In genomic region chr9:120944434-120945125, GRCh38 we compare ENCODE assay signal across 11 cellular contexts. TPM values are rescaled to one million over a fixed set of nuclear protein-coding genes. Genes with fewer than 3 reads are reported as not detected.
A peak's percentile ranks its signal among the peaks of the same experiment; 100 is the strongest.
DNase-seq lines count a peak whose midpoint lies in the region; ATAC-seq and TF ChIP-seq lines count a peak whose summit lies in the region.
"Had no signal": no experiment of that assay in that cellular context is flagged by ENCODE, and none has a peak within 500 bp of the region (broad histone marks: within the 10 kb centered on the region; RNA-seq: fewer than 3 reads in every experiment).

No MANE protein-coding gene starts in this region.

- H3K27ac ChIP-seq in HL-60 (replicated peaks): no peak overlapping the region
- no peak overlapping the region for H3K27ac ChIP-seq in PC-9
- no peak overlapping the region for H3K27ac ChIP-seq in right cardiac atrium (ENCODE audit: low read length)
- H3K27ac ChIP-seq: heart right ventricle had no signal

- H3K9me3 ChIP-seq in PC-9 (ENCODE audit: insufficient read depth, low read depth) (no peaks in the 10 kb centered on the region), right cardiac atrium (ENCODE audit: control insufficient read depth, low read length) (no peaks in the 10 kb centered on the region)
- H3K9me3 ChIP-seq: heart right ventricle had no signal

- H3K79me2 ChIP-seq in PC-9 (ENCODE audit: low read depth): no peaks in the 10 kb centered on the region

- H3K36me3 ChIP-seq in PC-9 (ENCODE audit: low read depth): no peaks in the 10 kb centered on the region
- H3K36me3 ChIP-seq: heart right ventricle had no signal

- ATAC-seq in GM18499 (IDR thresholded peaks at IDR 0.05; ENCODE audit: insufficient read depth, unreplicated experiment) (peak; percentile 91), GM21723 (IDR thresholded peaks at IDR 0.05; ENCODE audit: unreplicated experiment) (peak; percentile 97), right cardiac atrium (no peak)
- no peak for ATAC-seq in natural killer cell treated with Interleukin-12 subunit alpha and Interleukin-12 subunit beta and Interleukin-15 and Interleukin-18, amount 100 ng/mL, for 72 hours
- ATAC-seq: heart right ventricle had no signal

- CTCF ChIA-PET in PC-9 (lab: Charles Lee): no interaction called here

- BruUV-seq in PC-9 (replicated peaks; lab: Mats Ljungman, UMichigan): no TSS peak

- H4K20me1 ChIP-seq in PC-9 (ENCODE audit: insufficient read depth): no peaks in the 10 kb centered on the region

- H3K4me1 ChIP-seq in PC-9 (replicated peaks; ENCODE audit: insufficient read depth) (peaks cover 16% of the 10 kb centered on the region), right cardiac atrium (ENCODE audit: control insufficient read depth, insufficient read depth, low read length) (peaks cover 4% of the 10 kb centered on the region)

- H3K4me2 ChIP-seq in PC-9: no peak overlapping the region

- H3K4me3 ChIP-seq in HL-60 (replicated peaks; ENCODE audit: insufficient read depth, low read length): no peak overlapping the region
- no peak overlapping the region for H3K4me3 ChIP-seq in PC-9
- H3K4me3 ChIP-seq in right cardiac atrium (ENCODE audit: low read length): no peak overlapping the region
- H3K4me3 ChIP-seq: heart right ventricle had no signal

- no peaks in the 10 kb centered on the region for H3K27me3 Mint-ChIP-seq in chondrocyte (ENCODE audit: low read depth)
- H3K27me3 Mint-ChIP-seq in natural killer cell treated with Interleukin-12 subunit alpha and Interleukin-12 subunit beta and Interleukin-15 and Interleukin-18, amount 100 ng/mL, for 72 hours: peaks cover 0 to 6% of the 10 kb centered on the region in 2 donors

- H3K27me3 ChIP-seq in HL-60 (ENCODE audit: insufficient read depth, poor library complexity, severe bottlenecking) (no peaks in the 10 kb centered on the region), PC-9 (ENCODE audit: insufficient read depth, low read depth) (no peaks in the 10 kb centered on the region), right cardiac atrium (ENCODE audit: control insufficient read depth, insufficient read depth) (no peaks in the 10 kb centered on the region)
- H3K27me3 ChIP-seq: heart right ventricle had no signal

- H3K27ac Mint-ChIP-seq in chondrocyte (ENCODE audit: unreplicated experiment): peak overlapping the region; percentile 28
- H3K27ac Mint-ChIP-seq in natural killer cell treated with Interleukin-12 subunit alpha and Interleukin-12 subunit beta and Interleukin-15 and Interleukin-18, amount 100 ng/mL, for 72 hours: peak overlapping the region in 1 of 2 donors; percentile 25

- WGBS in right cardiac atrium: 79% methylated on average over 5 of the region's 5 CpGs

- no peaks in the 10 kb centered on the region for H3K9me2 ChIP-seq in PC-9 (ENCODE audit: insufficient read depth)

- no peak overlapping the region for H2AFZ ChIP-seq in PC-9

- TF ChIP-seq CTCF in HL-60 (IDR thresholded peaks at IDR 0.05; ENCODE audit: insufficient read depth, low read length) (no peak), chondrocyte (IDR thresholded peaks at IDR 0.05) (no peak), PC-9 (conservative IDR thresholded peaks at IDR 0.05) (no peak)

- no peaks in the 10 kb centered on the region; the same call in 1 of the 2 replicates for H3F3A ChIP-seq in PC-9 (ENCODE audit: insufficient read depth, low read depth)

- H3K4me1 Mint-ChIP-seq in chondrocyte (ENCODE audit: low read depth): peaks cover 36% of the 10 kb centered on the region
- peaks cover 4 to 6% of the 10 kb centered on the region in 2 donors for H3K4me1 Mint-ChIP-seq in natural killer cell treated with Interleukin-12 subunit alpha and Interleukin-12 subunit beta and Interleukin-15 and Interleukin-18, amount 100 ng/mL, for 72 hours (ENCODE audit: low read depth in 2 of 2)

- POLR2A ChIA-PET in PC-9 (lab: Charles Lee; ENCODE audit: unreplicated experiment): no interaction called here

- no peaks in the 10 kb centered on the region for H3K36me3 Mint-ChIP-seq in chondrocyte (ENCODE audit: low read depth)
- H3K36me3 Mint-ChIP-seq in natural killer cell treated with Interleukin-12 subunit alpha and Interleukin-12 subunit beta and Interleukin-15 and Interleukin-18, amount 100 ng/mL, for 72 hours: no peaks in the 10 kb centered on the region

- H3K9me3 Mint-ChIP-seq in chondrocyte (ENCODE audit: low read depth): no peaks in the 10 kb centered on the region
- no peaks in the 10 kb centered on the region for H3K9me3 Mint-ChIP-seq in natural killer cell treated with Interleukin-12 subunit alpha and Interleukin-12 subunit beta and Interleukin-15 and Interleukin-18, amount 100 ng/mL, for 72 hours

- H3K4me3 Mint-ChIP-seq in chondrocyte (ENCODE audit: unreplicated experiment): no peak overlapping the region
- H3K4me3 Mint-ChIP-seq in natural killer cell treated with Interleukin-12 subunit alpha and Interleukin-12 subunit beta and Interleukin-15 and Interleukin-18, amount 100 ng/mL, for 72 hours: no peak overlapping the region

- DNase-seq in HL-60 (ENCODE audit: low read depth in 1 of 2, low spot score in 1 of 2): peak; percentile 73 to 91
- DNase-seq in chondrocyte (ENCODE audit: low spot score): no peak
- DNase-seq in PC-9: no peak
- DNase-seq in putamen (ENCODE audit: low spot score): no peak
- no peak for DNase-seq in right cardiac atrium
- DNase-seq in natural killer cell treated with Interleukin-12 subunit alpha and Interleukin-12 subunit beta and Interleukin-15 and Interleukin-18, amount 100 ng/mL, for 72 hours (ENCODE audit: low spot score): no peak
- DNase-seq: activated gamma-delta T cell; heart right ventricle; NK-92 treated with Interleukin-12 subunit alpha and Interleukin-12 subunit beta, amount 100 ng/mL, for 24 hours had no signal

- intact Hi-C loops in PC-9 (cut with micrococcal nuclease; ENCODE audit: unreplicated experiment): no loop called here
- intact Hi-C loops in right cardiac atrium (cut with DNase I): loop anchor here in 1 of 4 donors (10.0 kb wide), 1 partner anchor 190 kb away; no protein-coding TSS in a partner anchor

RNA-seq across cellular contexts. Expression of gene TRAF1, which starts 18.0 kb away (rescaled TPM):
- 10.0 to 11.3 TPM (median 10.8 TPM) in 3 replicates for total RNA-seq in chondrocyte
- 2.7 and 2.9 TPM in 2 replicates for total RNA-seq in PC-9 (2021)
- 1 to 10 TPM; 4.1 to 6.1 (median 5.1) TPM for total RNA-seq in right cardiac atrium
- polyA plus RNA-seq in right cardiac atrium: 3.9 TPM
- total RNA-seq in natural killer cell treated with Interleukin-12 subunit alpha and Interleukin-12 subunit beta and Interleukin-15 and Interleukin-18, amount 100 ng/mL, for 72 hours: 100 to 1,000 TPM; 145 to 375 TPM

Comparison
In these comparisons a context has a peak if more than half of its experiments do, and no peak if none do; other contexts are left out.
1. ATAC-seq: peak in GM18499 (single experiment) and GM21723 (single experiment); none in right cardiac atrium (0 of 2) and natural killer cell treated with Interleukin-12 subunit alpha and Interleukin-12 subunit beta and Interleukin-15 and Interleukin-18, amount 100 ng/mL, for 72 hours (0 of 2).
2. DNase-seq: peak in HL-60 (2 of 2); none in chondrocyte (single experiment), PC-9 (0 of 2), putamen (single experiment), right cardiac atrium (0 of 3) and natural killer cell treated with Interleukin-12 subunit alpha and Interleukin-12 subunit beta and Interleukin-15 and Interleukin-18, amount 100 ng/mL, for 72 hours (single experiment).
3. RNA of gene TRAF1, which starts 18.0 kb away (total RNA-seq): 145 to 375 TPM in natural killer cell treated with Interleukin-12 subunit alpha and Interleukin-12 subunit beta and Interleukin-15 and Interleukin-18, amount 100 ng/mL, for 72 hours; 10.0 to 11.3 TPM in chondrocyte, 4.1 to 6.1 TPM in right cardiac atrium and 2.7 to 2.9 TPM in PC-9; every median in the first group is over 10 times any median in the second.